Comparison of ENCODE assay signal across 1 cellular context in genomic region chr9:137221477-137222111, GRCh38.
TF ChIP-seq lines count a peak whose summit lies in the region.

No MANE protein-coding gene starts in this region.

TF ChIP-seq in HepG2, 621 proteins besides CTCF, POLR2A, EP300 and RAD21 (continued from another document and continues in another):
- TF ChIP-seq ZFP91 (CRISPR knock-in tag; IDR thresholded peaks at IDR 0.05; ENCODE audit: borderline replicate concordance) (no peak), EEA1 (CRISPR knock-in tag; IDR thresholded peaks at IDR 0.05; ENCODE audit: borderline replicate concordance) (no peak), ZNF879 (CRISPR knock-in tag; IDR thresholded peaks at IDR 0.05) (no peak), ZNF335 (CRISPR knock-in tag; IDR thresholded peaks at IDR 0.05) (no peak), KDM3A (CRISPR knock-in tag; IDR thresholded peaks at IDR 0.05; ENCODE audit: low read depth) (no peak), BORCS8-MEF2B (CRISPR knock-in tag; IDR thresholded peaks at IDR 0.05) (no peak), ZNF441 (CRISPR knock-in tag; IDR thresholded peaks at IDR 0.05; ENCODE audit: borderline replicate concordance) (no peak), NR1H2 (CRISPR knock-in tag; IDR thresholded peaks at IDR 0.05; ENCODE audit: borderline replicate concordance, low read depth) (no peak), ZZZ3 (CRISPR knock-in tag; IDR thresholded peaks at IDR 0.05; ENCODE audit: borderline replicate concordance) (no peak), MXI1 (IDR thresholded peaks at IDR 0.05; ENCODE audit: borderline replicate concordance, low read depth, low read length) (no peak; the same call in 2 of the 3 replicates), SIN3B (IDR thresholded peaks at IDR 0.05; ENCODE audit: low read length) (no peak), SCMH1 (CRISPR knock-in tag; IDR thresholded peaks at IDR 0.05; ENCODE audit: borderline replicate concordance) (no peak), CREB1 (IDR thresholded peaks at IDR 0.05) (no peak), CREB1 (CRISPR knock-in tag; IDR thresholded peaks at IDR 0.05) (no peak), ZNF724P (CRISPR knock-in tag; IDR thresholded peaks at IDR 0.05; ENCODE audit: borderline replicate concordance) (no peak), LCORL (IDR thresholded peaks at IDR 0.05) (no peak), LCORL (CRISPR knock-in tag; IDR thresholded peaks at IDR 0.05) (peak; percentile 29; the same call in 1 of the 2 replicates), SP140L (CRISPR knock-in tag; IDR thresholded peaks at IDR 0.05; ENCODE audit: borderline replicate concordance) (no peak), HOXA5 (CRISPR knock-in tag; IDR thresholded peaks at IDR 0.05) (no peak), NONO (IDR thresholded peaks at IDR 0.05) (no peak), NONO (CRISPR knock-in tag; conservative IDR thresholded peaks at IDR 0.05) (0 out of 2 replicates have a peak, but pooled peaks have one; percentile 23), ZNF33A (CRISPR knock-in tag; IDR thresholded peaks at IDR 0.05; ENCODE audit: borderline replicate concordance) (no peak), ZFX (CRISPR knock-in tag; IDR thresholded peaks at IDR 0.05; ENCODE audit: low read depth) (peak; percentile 58), JUNB (CRISPR knock-in tag; IDR thresholded peaks at IDR 0.05; ENCODE audit: borderline replicate concordance) (no peak), PAXIP1 (CRISPR knock-in tag; conservative IDR thresholded peaks at IDR 0.05) (peak; percentile 55), STAG1 (CRISPR knock-in tag; IDR thresholded peaks at IDR 0.05) (no peak), PLSCR1 (CRISPR knock-in tag; IDR thresholded peaks at IDR 0.05; ENCODE audit: borderline replicate concordance) (no peak), ZNF574 (CRISPR knock-in tag; IDR thresholded peaks at IDR 0.05) (peak; percentile 39), SYNCRIP (IDR thresholded peaks at IDR 0.05; ENCODE audit: insufficient read depth, low read depth, low read length) (no peak), EHMT2 (IDR thresholded peaks at IDR 0.05; ENCODE audit: borderline replicate concordance, low read depth, low read length) (no peak), ZBTB1 (CRISPR knock-in tag; IDR thresholded peaks at IDR 0.05; ENCODE audit: borderline replicate concordance) (no peak), ZNF660 (CRISPR knock-in tag; IDR thresholded peaks at IDR 0.05; ENCODE audit: borderline replicate concordance, low read depth) (no peak), ESRRA (CRISPR knock-in tag; IDR thresholded peaks at IDR 0.05; ENCODE audit: low read depth) (peak; percentile 84), NCOA2 (CRISPR knock-in tag; IDR thresholded peaks at IDR 0.05) (peak; percentile 16; the same call in 1 of the 2 replicates), TCF7 (IDR thresholded peaks at IDR 0.05; ENCODE audit: low read depth) (no peak), AGO1 (IDR thresholded peaks at IDR 0.05; ENCODE audit: low read depth, low read length, poor library complexity, severe bottlenecking) (no peak), ZNF558 (CRISPR knock-in tag; IDR thresholded peaks at IDR 0.05; ENCODE audit: borderline replicate concordance) (no peak), SP2 (CRISPR knock-in tag; IDR thresholded peaks at IDR 0.05) (no peak), ZNF235 (CRISPR knock-in tag; IDR thresholded peaks at IDR 0.05; ENCODE audit: borderline replicate concordance) (no peak), MAFK (conservative IDR thresholded peaks at IDR 0.05 in 1 of 2, IDR thresholded peaks at IDR 0.05 in 1 of 2; ENCODE audit: low read length in 2 of 2) (no peak)
- TF ChIP-seq, protein P1, sequence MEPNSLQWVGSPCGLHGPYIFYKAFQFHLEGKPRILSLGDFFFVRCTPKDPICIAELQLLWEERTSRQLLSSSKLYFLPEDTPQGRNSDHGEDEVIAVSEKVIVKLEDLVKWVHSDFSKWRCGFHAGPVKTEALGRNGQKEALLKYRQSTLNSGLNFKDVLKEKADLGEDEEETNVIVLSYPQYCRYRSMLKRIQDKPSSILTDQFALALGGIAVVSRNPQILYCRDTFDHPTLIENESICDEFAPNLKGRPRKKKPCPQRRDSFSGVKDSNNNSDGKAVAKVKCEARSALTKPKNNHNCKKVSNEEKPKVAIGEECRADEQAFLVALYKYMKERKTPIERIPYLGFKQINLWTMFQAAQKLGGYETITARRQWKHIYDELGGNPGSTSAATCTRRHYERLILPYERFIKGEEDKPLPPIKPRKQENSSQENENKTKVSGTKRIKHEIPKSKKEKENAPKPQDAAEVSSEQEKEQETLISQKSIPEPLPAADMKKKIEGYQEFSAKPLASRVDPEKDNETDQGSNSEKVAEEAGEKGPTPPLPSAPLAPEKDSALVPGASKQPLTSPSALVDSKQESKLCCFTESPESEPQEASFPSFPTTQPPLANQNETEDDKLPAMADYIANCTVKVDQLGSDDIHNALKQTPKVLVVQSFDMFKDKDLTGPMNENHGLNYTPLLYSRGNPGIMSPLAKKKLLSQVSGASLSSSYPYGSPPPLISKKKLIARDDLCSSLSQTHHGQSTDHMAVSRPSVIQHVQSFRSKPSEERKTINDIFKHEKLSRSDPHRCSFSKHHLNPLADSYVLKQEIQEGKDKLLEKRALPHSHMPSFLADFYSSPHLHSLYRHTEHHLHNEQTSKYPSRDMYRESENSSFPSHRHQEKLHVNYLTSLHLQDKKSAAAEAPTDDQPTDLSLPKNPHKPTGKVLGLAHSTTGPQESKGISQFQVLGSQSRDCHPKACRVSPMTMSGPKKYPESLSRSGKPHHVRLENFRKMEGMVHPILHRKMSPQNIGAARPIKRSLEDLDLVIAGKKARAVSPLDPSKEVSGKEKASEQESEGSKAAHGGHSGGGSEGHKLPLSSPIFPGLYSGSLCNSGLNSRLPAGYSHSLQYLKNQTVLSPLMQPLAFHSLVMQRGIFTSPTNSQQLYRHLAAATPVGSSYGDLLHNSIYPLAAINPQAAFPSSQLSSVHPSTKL (CRISPR knock-in tag; IDR thresholded peaks at IDR 0.05) = peak; percentile 16; the same call in 1 of the 2 replicates
- TF ChIP-seq, protein P2, sequence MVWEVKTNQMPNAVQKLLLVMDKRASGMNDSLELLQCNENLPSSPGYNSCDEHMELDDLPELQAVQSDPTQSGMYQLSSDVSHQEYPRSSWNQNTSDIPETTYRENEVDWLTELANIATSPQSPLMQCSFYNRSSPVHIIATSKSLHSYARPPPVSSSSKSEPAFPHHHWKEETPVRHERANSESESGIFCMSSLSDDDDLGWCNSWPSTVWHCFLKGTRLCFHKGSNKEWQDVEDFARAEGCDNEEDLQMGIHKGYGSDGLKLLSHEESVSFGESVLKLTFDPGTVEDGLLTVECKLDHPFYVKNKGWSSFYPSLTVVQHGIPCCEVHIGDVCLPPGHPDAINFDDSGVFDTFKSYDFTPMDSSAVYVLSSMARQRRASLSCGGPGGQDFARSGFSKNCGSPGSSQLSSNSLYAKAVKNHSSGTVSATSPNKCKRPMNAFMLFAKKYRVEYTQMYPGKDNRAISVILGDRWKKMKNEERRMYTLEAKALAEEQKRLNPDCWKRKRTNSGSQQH (CRISPR knock-in tag; IDR thresholded peaks at IDR 0.05; ENCODE audit: low read depth) = 0 out of 2 replicates have a peak, but pooled peaks have one; percentile 33
- TF ChIP-seq, protein P3, sequence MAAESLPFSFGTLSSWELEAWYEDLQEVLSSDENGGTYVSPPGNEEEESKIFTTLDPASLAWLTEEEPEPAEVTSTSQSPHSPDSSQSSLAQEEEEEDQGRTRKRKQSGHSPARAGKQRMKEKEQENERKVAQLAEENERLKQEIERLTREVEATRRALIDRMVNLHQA (CRISPR knock-in tag; IDR thresholded peaks at IDR 0.05) = no peak
- TF ChIP-seq, protein P4, sequence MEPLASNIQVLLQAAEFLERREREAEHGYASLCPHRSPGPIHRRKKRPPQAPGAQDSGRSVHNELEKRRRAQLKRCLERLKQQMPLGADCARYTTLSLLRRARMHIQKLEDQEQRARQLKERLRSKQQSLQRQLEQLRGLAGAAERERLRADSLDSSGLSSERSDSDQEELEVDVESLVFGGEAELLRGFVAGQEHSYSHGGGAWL (CRISPR knock-in tag; IDR thresholded peaks at IDR 0.05) = peak; percentile 59; the same call in 1 of the 2 replicates
- TF ChIP-seq, protein P5, sequence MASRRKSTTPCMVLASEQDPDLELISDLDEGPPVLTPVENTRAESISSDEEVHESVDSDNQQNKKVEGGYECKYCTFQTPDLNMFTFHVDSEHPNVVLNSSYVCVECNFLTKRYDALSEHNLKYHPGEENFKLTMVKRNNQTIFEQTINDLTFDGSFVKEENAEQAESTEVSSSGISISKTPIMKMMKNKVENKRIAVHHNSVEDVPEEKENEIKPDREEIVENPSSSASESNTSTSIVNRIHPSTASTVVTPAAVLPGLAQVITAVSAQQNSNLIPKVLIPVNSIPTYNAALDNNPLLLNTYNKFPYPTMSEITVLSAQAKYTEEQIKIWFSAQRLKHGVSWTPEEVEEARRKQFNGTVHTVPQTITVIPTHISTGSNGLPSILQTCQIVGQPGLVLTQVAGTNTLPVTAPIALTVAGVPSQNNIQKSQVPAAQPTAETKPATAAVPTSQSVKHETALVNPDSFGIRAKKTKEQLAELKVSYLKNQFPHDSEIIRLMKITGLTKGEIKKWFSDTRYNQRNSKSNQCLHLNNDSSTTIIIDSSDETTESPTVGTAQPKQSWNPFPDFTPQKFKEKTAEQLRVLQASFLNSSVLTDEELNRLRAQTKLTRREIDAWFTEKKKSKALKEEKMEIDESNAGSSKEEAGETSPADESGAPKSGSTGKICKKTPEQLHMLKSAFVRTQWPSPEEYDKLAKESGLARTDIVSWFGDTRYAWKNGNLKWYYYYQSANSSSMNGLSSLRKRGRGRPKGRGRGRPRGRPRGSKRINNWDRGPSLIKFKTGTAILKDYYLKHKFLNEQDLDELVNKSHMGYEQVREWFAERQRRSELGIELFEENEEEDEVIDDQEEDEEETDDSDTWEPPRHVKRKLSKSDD (CRISPR knock-in tag; IDR thresholded peaks at IDR 0.05; ENCODE audit: low read depth) = 0 out of 2 replicates have a peak, but pooled peaks have one; percentile 18
- TF ChIP-seq, protein P6, sequence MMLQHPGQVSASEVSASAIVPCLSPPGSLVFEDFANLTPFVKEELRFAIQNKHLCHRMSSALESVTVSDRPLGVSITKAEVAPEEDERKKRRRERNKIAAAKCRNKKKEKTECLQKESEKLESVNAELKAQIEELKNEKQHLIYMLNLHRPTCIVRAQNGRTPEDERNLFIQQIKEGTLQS (CRISPR knock-in tag; IDR thresholded peaks at IDR 0.05) = no peak
- TF ChIP-seq, protein P7, sequence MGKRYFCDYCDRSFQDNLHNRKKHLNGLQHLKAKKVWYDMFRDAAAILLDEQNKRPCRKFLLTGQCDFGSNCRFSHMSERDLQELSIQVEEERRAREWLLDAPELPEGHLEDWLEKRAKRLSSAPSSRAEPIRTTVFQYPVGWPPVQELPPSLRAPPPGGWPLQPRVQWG (CRISPR knock-in tag; IDR thresholded peaks at IDR 0.05; ENCODE audit: borderline replicate concordance, low read depth) = no peak
